In genomic region chr2:235021752-235022151, GRCh38 we compare ENCODE assay signal across 1 cellular context.
TF ChIP-seq lines count a peak whose summit lies in the region.

No MANE protein-coding gene starts in this region.

TF ChIP-seq in HepG2, 621 proteins besides CTCF, POLR2A, EP300 and RAD21 (continued from another document):
- TF ChIP-seq ZNF407 (CRISPR knock-in tag; IDR thresholded peaks at IDR 0.05; ENCODE audit: not compliant biosample characterization), result no peak
- no peak for TF ChIP-seq RFX1 (IDR thresholded peaks at IDR 0.05)
- TF ChIP-seq KDM4B (CRISPR knock-in tag; IDR thresholded peaks at IDR 0.05), result no peak
- TF ChIP-seq SP5 (CRISPR knock-in tag; IDR thresholded peaks at IDR 0.05; ENCODE audit: borderline replicate concordance, low read depth), result no peak
- no peak for TF ChIP-seq TEAD2 (CRISPR knock-in tag; IDR thresholded peaks at IDR 0.05)
- TF ChIP-seq ATF7 (IDR thresholded peaks at IDR 0.05), result peak; percentile 17; the same call in 1 of the 2 replicates
- TF ChIP-seq ATF7 (CRISPR knock-in tag; IDR thresholded peaks at IDR 0.05), result no peak
- TF ChIP-seq XRCC5 (optimal IDR thresholded peaks at IDR 0.05; ENCODE audit: low read length), result no peak
TF ChIP-seq in HepG2: peak in this region for 2.
